ENCODE assay signal across 18 cellular contexts in the genomic region with DNA sequence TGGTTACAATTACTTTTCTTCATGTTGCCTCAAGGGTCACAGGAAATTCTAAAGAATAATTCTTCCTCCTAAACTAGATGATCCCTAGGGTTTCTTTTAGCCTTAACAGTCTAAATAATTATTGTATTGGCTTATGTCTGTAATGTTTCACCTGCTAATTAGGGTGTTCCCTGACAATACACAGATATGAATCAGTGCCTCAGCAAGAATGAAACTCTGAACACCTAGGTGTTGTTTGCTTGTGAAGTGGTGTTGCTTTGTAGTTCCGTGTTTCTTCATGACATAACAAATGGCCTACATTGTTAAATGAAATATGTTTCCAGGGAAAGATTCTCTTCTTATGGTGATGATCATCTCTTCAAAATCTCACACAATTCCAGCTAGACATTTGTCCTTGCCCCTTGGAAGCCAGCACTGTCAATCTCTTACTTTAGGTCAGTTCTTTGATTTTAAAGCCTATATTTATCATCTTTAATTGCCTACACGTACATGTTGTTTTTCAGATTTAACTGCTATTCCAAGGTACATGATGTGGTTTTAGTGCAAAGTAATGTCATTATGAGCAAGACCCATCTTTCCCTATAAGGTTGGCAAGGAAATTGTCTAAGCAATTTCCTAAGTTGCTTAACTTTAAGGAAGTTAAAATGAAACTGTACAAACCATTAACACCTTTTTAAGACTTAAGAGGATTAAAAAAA.
DNase-seq lines count a peak whose midpoint lies in the region; ATAC-seq, FAIRE-seq and TF ChIP-seq lines count a peak whose summit lies in the region.
"Had no signal": no experiment of that assay in that cellular context is flagged by ENCODE, and none has a peak within 500 bp of the region (broad histone marks: within the 10 kb centered on the region; RNA-seq: fewer than 3 reads in every experiment).

No MANE protein-coding gene starts in this region.

- FAIRE-seq in GM18507 (lab: Jason Lieb, UNC), result peak; percentile 39

- no peak overlapping the region for H3K4me3 ChIP-seq in epithelial cell of esophagus (ENCODE audit: low read length)
- H3K4me3 ChIP-seq: psoas muscle, thyroid gland had no signal

- DNase-seq in COR-L47 (lab: John Stamatoyannopoulos, UW) (peak; percentile 25), GM18507 (ENCODE audit: extremely low spot score, insufficient read length, low read depth) (no peak), NCI-H1436 treated with DMSO at 0.1 percent for 48 hours (lab: John Stamatoyannopoulos, UW) (peak; percentile 36), epithelial cell of esophagus (ENCODE audit: low read depth) (peak; percentile 12), germinal center (ENCODE audit: low spot score) (no peak)
- no peak for DNase-seq in activated naive CD4-positive, alpha-beta T cell treated with anti-CD3 and anti-CD28 coated beads, Interleukin-2, amount 50 U/mL, for 16 hours
- DNase-seq: activated CD4-positive, alpha-beta T cell treated with anti-CD3 and anti-CD28 coated beads for 48 hours; anterior cingulate cortex; DMS53; glutamatergic neuron; NCI-H526 treated with DMSO at 0.1 percent for 48 hours; psoas muscle; SIG-M5; stimulated activated naive B cell treated with anti-CD40 and anti-IgM and Interleukin-4, amounts not matched to agents 10 μg/mL and 1 μg/mL and 100 μg/mL, for 72 hours; T-helper 1 cell; thyroid gland had no signal

- no peak for TF ChIP-seq CTCF in epithelial cell of esophagus (IDR thresholded peaks at IDR 0.05; ENCODE audit: insufficient read depth, low read depth, low read length, missing control alignments)

- ATAC-seq in GM18519 (IDR thresholded peaks at IDR 0.05; ENCODE audit: low FRiP score, unreplicated experiment), result no peak
- no peak for ATAC-seq in GM21423 (IDR thresholded peaks at IDR 0.05; ENCODE audit: unreplicated experiment)
- ATAC-seq: psoas muscle had no signal

Comparison
In these comparisons a context has a peak if more than half of its experiments do, and no peak if none do; other contexts are left out.
1. DNase-seq: peak in COR-L47 (single experiment), NCI-H1436 treated with DMSO at 0.1 percent for 48 hours (single experiment) and epithelial cell of esophagus (single experiment); none in GM18507 (single experiment), activated naive CD4-positive, alpha-beta T cell treated with anti-CD3 and anti-CD28 coated beads, Interleukin-2, amount 50 U/mL, for 16 hours (single experiment) and germinal center (single experiment).